12 cellular contexts compared by ENCODE assay signal in genomic region chr1:159920202-159920601, GRCh38. TPM values are rescaled to one million over a fixed set of nuclear protein-coding genes. Genes with fewer than 3 reads are reported as not detected.
DNase-seq lines count a peak whose midpoint lies in the region; ATAC-seq and TF ChIP-seq lines count a peak whose summit lies in the region.
"Had no signal": no experiment of that assay in that cellular context is flagged by ENCODE, and none has a peak within 500 bp of the region (broad histone marks: within the 10 kb centered on the region; RNA-seq: fewer than 3 reads in every experiment).

No MANE protein-coding gene starts in this region.

- TF ChIP-seq POLR2A in tibial nerve (IDR thresholded peaks at IDR 0.05): no peak

- 85 to 89% methylated on average over 10 of the region's 10 CpGs for WGBS in tibial nerve, 2 donors

- no TSS peak for BruUV-seq in PC-3 (replicated peaks; lab: Mats Ljungman, UMichigan)

- intact Hi-C loops in PC-3 (cut with micrococcal nuclease): no loop called here

- peaks cover 72% of the 10 kb centered on the region for H3K36me3 ChIP-seq in PC-3 (ENCODE audit: low read depth, low read length)
- peaks cover 0 to 57% (median 19%) of the 10 kb centered on the region in 3 donors for H3K36me3 ChIP-seq in tibial nerve

- POLR2A ChIA-PET in PC-3 (lab: Charles Lee; ENCODE audit: unreplicated experiment): no interaction called here

- TF ChIP-seq CTCF in PC-3 (conservative IDR thresholded peaks at IDR 0.05; ENCODE audit: low read depth, low read length) (no peak), endothelial cell (IDR thresholded peaks at IDR 0.05; ENCODE audit: unreplicated experiment) (no peak), tibial nerve (IDR thresholded peaks at IDR 0.05) (no peak)

- H2AFZ ChIP-seq in PC-3 (ENCODE audit: low read length): no peak overlapping the region

- no peak overlapping the region for H3K4me3 ChIP-seq in PC-3 (ENCODE audit: low read length)
- H3K4me3 ChIP-seq in tibial nerve: no peak overlapping the region
- H3K4me3 ChIP-seq: sigmoid colon had no signal

- H3K9ac ChIP-seq in PC-3 (ENCODE audit: low read length): no peak overlapping the region

- peaks cover 85% of the 10 kb centered on the region for H3K4me1 ChIP-seq in PC-3 (ENCODE audit: insufficient read depth, low read length)
- H3K4me1 ChIP-seq in tibial nerve: peaks cover 0 to 59% (median 23%) of the 10 kb centered on the region in 4 donors

- H3K9me3 Mint-ChIP-seq in activated naive CD4-positive, alpha-beta T cell treated with anti-CD3 and anti-CD28 coated beads, Interleukin-2, amount 10 ng/mL, durations not matched to agents 7 days and 5 days: no peaks in the 10 kb centered on the region
- H3K9me3 Mint-ChIP-seq in endothelial cell (ENCODE audit: unreplicated experiment): peaks cover 3% of the 10 kb centered on the region
- H3K9me3 Mint-ChIP-seq in stimulated activated naive B cell treated with anti-CD40 and anti-IgM and Interleukin-4, amounts not matched to agents 10 μg/mL and 1 μg/mL and 100 μg/mL, for 72 hours: no peaks in the 10 kb centered on the region
- H3K9me3 Mint-ChIP-seq: neural crest cell had no signal

- H3K27ac ChIP-seq in PC-3 (ENCODE audit: low read length): no peak overlapping the region
- H3K27ac ChIP-seq in tibial nerve: no peak overlapping the region

- DNase-seq in activated naive CD4-positive, alpha-beta T cell treated with anti-CD3 and anti-CD28 coated beads, Interleukin-2, amount 10 ng/mL, durations not matched to agents 7 days and 5 days: no peak
- no peak for DNase-seq in activated naive CD4-positive, alpha-beta T cell treated with anti-CD3 and anti-CD28 coated beads, Interleukin-2, amount 50 U/mL, for 16 hours
- DNase-seq in PC-3: no peak
- no peak for DNase-seq in endothelial cell (ENCODE audit: low spot score)
- no peak for DNase-seq in stimulated activated naive B cell treated with anti-CD40 and anti-IgM and Interleukin-4, amounts not matched to agents 10 μg/mL and 1 μg/mL and 100 μg/mL, for 72 hours
- DNase-seq in tibial nerve (ENCODE audit: low spot score in 2 of 2): no peak
- DNase-seq in iPS-NIHi11 (ENCODE audit: low spot score): no peak
- DNase-seq: sigmoid colon; stimulated activated naive CD4-positive, alpha-beta T cell treated with Interleukin-2 at 50 U/mL for 16 hours had no signal

- CTCF ChIA-PET in activated naive CD4-positive, alpha-beta T cell treated with anti-CD3 and anti-CD28 coated beads, Interleukin-2, amount 10 ng/mL, durations not matched to agents 7 days and 5 days (lab: Charles Lee): no interaction called here
- CTCF ChIA-PET in PC-3 (lab: Charles Lee): no interaction called here

- no peaks in the 10 kb centered on the region for H3K9me3 ChIP-seq in PC-3 (ENCODE audit: low read length)
- no peaks in the 10 kb centered on the region for H3K9me3 ChIP-seq in tibial nerve
- H3K9me3 ChIP-seq: sigmoid colon had no signal

- peaks cover 82% of the 10 kb centered on the region for H3K79me2 ChIP-seq in PC-3 (ENCODE audit: low read length)

- H3K4me1 Mint-ChIP-seq in activated naive CD4-positive, alpha-beta T cell treated with anti-CD3 and anti-CD28 coated beads, Interleukin-2, amount 10 ng/mL, durations not matched to agents 7 days and 5 days: peaks cover 67% of the 10 kb centered on the region
- H3K4me1 Mint-ChIP-seq in endothelial cell (ENCODE audit: unreplicated experiment): peaks cover 36% of the 10 kb centered on the region
- H3K4me1 Mint-ChIP-seq in stimulated activated naive B cell treated with anti-CD40 and anti-IgM and Interleukin-4, amounts not matched to agents 10 μg/mL and 1 μg/mL and 100 μg/mL, for 72 hours: peaks cover 52 to 73% of the 10 kb centered on the region in 2 donors

- peaks cover under 1% of the 10 kb centered on the region for H3K27me3 Mint-ChIP-seq in activated naive CD4-positive, alpha-beta T cell treated with anti-CD3 and anti-CD28 coated beads, Interleukin-2, amount 10 ng/mL, durations not matched to agents 7 days and 5 days
- H3K27me3 Mint-ChIP-seq in endothelial cell (ENCODE audit: unreplicated experiment): peaks cover 36% of the 10 kb centered on the region
- H3K27me3 Mint-ChIP-seq in stimulated activated naive B cell treated with anti-CD40 and anti-IgM and Interleukin-4, amounts not matched to agents 10 μg/mL and 1 μg/mL and 100 μg/mL, for 72 hours: no peaks in the 10 kb centered on the region

- peaks cover 72% of the 10 kb centered on the region for H3K36me3 Mint-ChIP-seq in activated naive CD4-positive, alpha-beta T cell treated with anti-CD3 and anti-CD28 coated beads, Interleukin-2, amount 10 ng/mL, durations not matched to agents 7 days and 5 days
- H3K36me3 Mint-ChIP-seq in endothelial cell (ENCODE audit: low read depth, unreplicated experiment): peaks cover 55% of the 10 kb centered on the region
- H3K36me3 Mint-ChIP-seq in stimulated activated naive B cell treated with anti-CD40 and anti-IgM and Interleukin-4, amounts not matched to agents 10 μg/mL and 1 μg/mL and 100 μg/mL, for 72 hours: peaks cover 47 to 78% of the 10 kb centered on the region in 2 donors

- H3F3A ChIP-seq in PC-3 (ENCODE audit: low read length, unreplicated experiment): peaks cover 19% of the 10 kb centered on the region

- H3K27me3 ChIP-seq in PC-3 (ENCODE audit: low read length) (no peaks in the 10 kb centered on the region), tibial nerve (no peaks in the 10 kb centered on the region)
- H3K27me3 ChIP-seq: sigmoid colon had no signal

- H3K4me3 Mint-ChIP-seq in activated naive CD4-positive, alpha-beta T cell treated with anti-CD3 and anti-CD28 coated beads, Interleukin-2, amount 10 ng/mL, durations not matched to agents 7 days and 5 days: no peak overlapping the region
- peak overlapping the region; percentile 38 for H3K4me3 Mint-ChIP-seq in endothelial cell (ENCODE audit: unreplicated experiment)
- peak overlapping the region in 1 of 2 donors; percentile 95 for H3K4me3 Mint-ChIP-seq in stimulated activated naive B cell treated with anti-CD40 and anti-IgM and Interleukin-4, amounts not matched to agents 10 μg/mL and 1 μg/mL and 100 μg/mL, for 72 hours
- H3K4me3 Mint-ChIP-seq: neural crest cell had no signal

- peak overlapping the region; percentile 98; the same call in 1 of the 2 replicates for H3K4me2 ChIP-seq in PC-3 (ENCODE audit: low read length)

- TF ChIP-seq EP300 in tibial nerve (IDR thresholded peaks at IDR 0.05): no peak

- peak overlapping the region; percentile 9 for H3K27ac Mint-ChIP-seq in activated naive CD4-positive, alpha-beta T cell treated with anti-CD3 and anti-CD28 coated beads, Interleukin-2, amount 10 ng/mL, durations not matched to agents 7 days and 5 days
- no peak overlapping the region for H3K27ac Mint-ChIP-seq in endothelial cell (ENCODE audit: unreplicated experiment)
- peak overlapping the region; percentile 99 for H3K27ac Mint-ChIP-seq in stimulated activated naive B cell treated with anti-CD40 and anti-IgM and Interleukin-4, amounts not matched to agents 10 μg/mL and 1 μg/mL and 100 μg/mL, for 72 hours

- H3K9me2 ChIP-seq in PC-3 (replicated peaks; ENCODE audit: low read length): no peaks in the 10 kb centered on the region

- peaks cover 67% of the 10 kb centered on the region for H4K20me1 ChIP-seq in PC-3 (ENCODE audit: low read length)

- ATAC-seq in PC-3 (no peak), GM21360 (IDR thresholded peaks at IDR 0.05; ENCODE audit: unreplicated experiment) (no peak)
- no peak for ATAC-seq in stimulated activated naive B cell treated with anti-CD40 and anti-IgM and Interleukin-4, amounts not matched to agents 10 μg/mL and 1 μg/mL and 100 μg/mL, for 72 hours (replicated peaks)

RNA-seq across cellular contexts. Expression of gene TAGLN2, which starts 5.1 kb away (rescaled TPM):
- total RNA-seq in PC-3 (2014; rRNA removed) (1,281 and 1,584 TPM in 2 replicates), endothelial cell (ENCODE audit: unreplicated experiment) (95.2 TPM), tibial nerve (100 to 1,000 TPM; 149 to 205 (median 168) TPM)

RNA-seq across cellular contexts. Expression of gene CFAP45, which starts 20.2 kb away (rescaled TPM):
- total RNA-seq in PC-3 (2014; rRNA removed): 1.6 and 4.8 TPM in 2 replicates
- 1.0 TPM for total RNA-seq in endothelial cell (ENCODE audit: unreplicated experiment)
- total RNA-seq in tibial nerve: under 1 TPM in 3 of 4 donors, not detected in 1; 0.39 to 0.66 (median 0.63) TPM
- total RNA-seq: neural crest cell had no signal

RNA-seq across cellular contexts. Expression of gene IGSF9, which starts 25.2 kb away (rescaled TPM):
- total RNA-seq in PC-3 (2014; rRNA removed) (15.6 and 19.9 TPM in 2 replicates), endothelial cell (ENCODE audit: unreplicated experiment) (2.2 TPM), tibial nerve (under 1 TPM in 2 of 4 donors, not detected in 2; 0.20 to 0.63 TPM)

RNA-seq across cellular contexts. Expression of gene SLAMF9, which starts 33.8 kb away (rescaled TPM):
- total RNA-seq in PC-3 (2014; rRNA removed) (5.9 and 8.7 TPM in 2 replicates), endothelial cell (ENCODE audit: unreplicated experiment) (not detected), tibial nerve (not detected)
- total RNA-seq: H4, neural crest cell, sigmoid colon had no signal

RNA-seq across cellular contexts. Expression of gene VSIG8, which starts 57.7 kb away (rescaled TPM):
- total RNA-seq in PC-3 (2014; rRNA removed) (0.29 and 0.47 TPM in 2 replicates), endothelial cell (ENCODE audit: unreplicated experiment) (not detected), tibial nerve (under 1 TPM in 1 of 4 donors, not detected in 3; 0.20 TPM)
- total RNA-seq: neural crest cell, sigmoid colon had no signal
